Comparison of ENCODE assay signal across 8 cellular contexts in genomic region chr6:37239950-37240713, GRCh38. TPM values are rescaled to one million over a fixed set of nuclear protein-coding genes. Genes with fewer than 3 reads are reported as not detected.
DNase-seq lines count a peak whose midpoint lies in the region; ATAC-seq lines count a peak whose summit lies in the region.

No MANE protein-coding gene starts in this region.

- H3K27ac Mint-ChIP-seq in T-cell = peak overlapping the region; percentile 53 to 75
- peak overlapping the region; percentile 81 to 94 (median 89) for H3K27ac Mint-ChIP-seq in immature natural killer cell

- peaks cover 0 to 2% of the 10 kb centered on the region in 2 donors for H3K27me3 Mint-ChIP-seq in T-cell
- peaks cover 0 to 1% (median under 1%) of the 10 kb centered on the region in 3 donors for H3K27me3 Mint-ChIP-seq in immature natural killer cell (ENCODE audit: low read depth in 3 of 3)

- POLR2A ChIA-PET in T-cell (lab: Charles Lee) = interaction anchor here in 1 of 2 donors (0.6 kb wide), 2 partner anchors 570 to 1301 kb away, joined by 4 to 6 read pairs; no protein-coding TSS in a partner anchor

- DNase-seq in NCI-H187 (lab: John Stamatoyannopoulos, UW) (peak; percentile 20 to 63), NCI-H187 treated with DMSO at 0.1 percent for 48 hours (lab: John Stamatoyannopoulos, UW) (no peak), Kasumi-1 (lab: John Stamatoyannopoulos, UW) (peak; percentile 78 to 80), T-cell (peak in 33 of 34 experiments; percentile 13 to 66 (median 40)), amygdala (lab: John Stamatoyannopoulos, UW) (peak in 40 of 56 donors; percentile 1 to 77 (median 32)), immature natural killer cell (peak; percentile 38 to 51 (median 39))
- peak; percentile 74 to 77 (median 77) for DNase-seq in stimulated activated CD4-positive, alpha-beta T cell treated with anti-CD3 and anti-CD28 coated beads, Interleukin-12 subunit alpha, Interleukin-12 subunit beta, amount 100 ng/mL, for 48 hours (ENCODE audit: low read depth in 2 of 3, low spot score in 1 of 3)
- DNase-seq in NK-92 treated with Interleukin-12 subunit alpha and Interleukin-12 subunit beta, amount 100 ng/mL, for 24 hours (lab: John Stamatoyannopoulos, UW) = no peak

- H3K4me3 Mint-ChIP-seq in T-cell = no peak overlapping the region
- peak overlapping the region; percentile 7 to 56 (median 24) for H3K4me3 Mint-ChIP-seq in immature natural killer cell

- H3K9me3 Mint-ChIP-seq in T-cell = no peaks in the 10 kb centered on the region
- no peaks in the 10 kb centered on the region for H3K9me3 Mint-ChIP-seq in immature natural killer cell

- H3K36me3 Mint-ChIP-seq in T-cell (no peaks in the 10 kb centered on the region), immature natural killer cell (no peaks in the 10 kb centered on the region)

- peaks cover 10 to 12% (median 12%) of the 10 kb centered on the region in 3 donors for H3K4me1 Mint-ChIP-seq in T-cell
- peaks cover 13 to 15% of the 10 kb centered on the region in 2 donors for H3K4me1 Mint-ChIP-seq in immature natural killer cell

- peak; percentile 50 to 84 (median 69) for ATAC-seq in T-cell (replicated peaks in 1 of 4)

- CTCF ChIA-PET in T-cell (lab: Charles Lee) = interaction anchor here in 1 of 2 donors (0.6 kb wide), 2 partner anchors 325 to 817 kb away, joined by 3 read pairs; no protein-coding TSS in a partner anchor

RNA-seq across cellular contexts. Expression of gene TBC1D22B, which starts 17.4 kb away (rescaled TPM):
- total RNA-seq in T-cell = 10 to 100 TPM in 3 of 5 donors, 1 to 10 TPM in 2; 9.5 to 12.6 (median 10.7) TPM
- 1 to 10 TPM; 4.3 to 8.4 (median 7.2) TPM for polyA plus RNA-seq in immature natural killer cell

RNA-seq across cellular contexts. Expression of gene TMEM217, which starts 17.8 kb away (rescaled TPM):
- 1 to 10 TPM in 1 of 5 donors, under 1 TPM in 4; 0.22 to 1.3 (median 0.49) TPM for total RNA-seq in T-cell
- polyA plus RNA-seq in immature natural killer cell = under 1 TPM in 2 of 3 donors, not detected in 1; 0.23 to 0.32 TPM

Comparison
In these comparisons a context has a peak if more than half of its experiments do, and no peak if none do; other contexts are left out.
1. DNase-seq: peak in NCI-H187 (2 of 2), Kasumi-1 (2 of 2), T-cell (33 of 34), amygdala (40 of 56), immature natural killer cell (3 of 3) and stimulated activated CD4-positive, alpha-beta T cell treated with anti-CD3 and anti-CD28 coated beads, Interleukin-12 subunit alpha, Interleukin-12 subunit beta, amount 100 ng/mL, for 48 hours (3 of 3); none in NCI-H187 treated with DMSO at 0.1 percent for 48 hours (single experiment) and NK-92 treated with Interleukin-12 subunit alpha and Interleukin-12 subunit beta, amount 100 ng/mL, for 24 hours (single experiment).
2. H3K4me3 Mint-ChIP-seq: peak in immature natural killer cell (5 of 5); none in T-cell (0 of 3).